Comparison of ENCODE assay signal across 1 cellular context in the genomic region with DNA sequence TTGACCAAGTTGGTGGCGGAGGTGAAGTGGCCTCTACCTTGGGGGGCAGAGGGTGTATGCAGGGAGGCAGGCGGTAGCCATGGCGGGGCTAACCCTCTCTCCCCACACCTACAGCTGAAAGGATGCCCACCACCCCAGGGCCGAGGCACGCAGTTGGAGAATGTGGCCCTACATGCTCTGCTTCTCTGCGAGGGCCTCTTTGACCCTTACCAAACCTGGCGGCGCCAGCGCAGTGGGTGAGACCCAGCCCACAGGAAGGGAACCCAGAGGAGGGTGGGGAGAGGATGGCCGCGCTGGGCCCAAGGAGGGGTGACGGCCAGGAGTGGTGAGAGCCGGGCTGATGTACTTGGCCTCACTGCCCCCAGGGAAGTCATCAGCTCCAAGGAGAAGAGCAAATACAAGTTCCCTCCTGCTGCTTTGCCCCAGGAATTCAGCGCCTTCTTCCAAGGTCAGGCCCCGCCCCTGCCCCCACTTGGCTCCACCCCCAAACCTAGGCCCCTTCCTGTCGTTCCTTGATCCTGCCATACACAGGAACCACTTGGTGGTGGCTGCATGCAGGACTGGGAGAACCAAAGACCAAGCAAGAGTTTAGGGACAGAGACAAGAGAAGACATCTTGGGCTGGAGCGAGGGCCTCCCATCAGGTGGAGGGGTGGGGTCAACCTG.
TF ChIP-seq lines count a peak whose summit lies in the region.

No MANE protein-coding gene starts in this region.

TF ChIP-seq in GM23338, 12 proteins besides CTCF, POLR2A, EP300 and RAD21:
- TF ChIP-seq EZH2 (IDR thresholded peaks at IDR 0.05; ENCODE audit: low read depth, unreplicated experiment) (no peak), ZNF462 (CRISPR knock-in tag; IDR thresholded peaks at IDR 0.05) (no peak), ZNF331 (CRISPR knock-in tag; IDR thresholded peaks at IDR 0.05; ENCODE audit: low read depth) (no peak), CREB1 (CRISPR knock-in tag; IDR thresholded peaks at IDR 0.05; ENCODE audit: low read depth) (no peak), NANOG (IDR thresholded peaks at IDR 0.05; ENCODE audit: borderline replicate concordance) (no peak), STAT1 (IDR thresholded peaks at IDR 0.05; ENCODE audit: unreplicated experiment) (no peak)
TF ChIP-seq in GM23338: peak in this region for 0.
